Comparison of ENCODE assay signal across 1 cellular context in genomic region chr3:185937689-185938374, GRCh38.
TF ChIP-seq lines count a peak whose summit lies in the region.

Gene TRA2B, minus strand, starts transcription at chr3:185938014. Its CDS starts 154 bp downstream, at chr3:185937860.

TF ChIP-seq in WTC11, 78 proteins besides CTCF, POLR2A, EP300 and RAD21 (continued from another document and continues in another):
- TF ChIP-seq USF2 (CRISPR knock-in tag; IDR thresholded peaks at IDR 0.05) (peak; percentile 22; the same call in 1 of the 2 replicates), PRRX2 (CRISPR knock-in tag; IDR thresholded peaks at IDR 0.05) (0 out of 2 replicates have a peak, but pooled peaks have one; percentile 1), NFYB (CRISPR knock-in tag; conservative IDR thresholded peaks at IDR 0.05; ENCODE audit: low read depth) (no peak; the same call in 1 of the 2 replicates), TEAD4 (CRISPR knock-in tag; IDR thresholded peaks at IDR 0.05) (peak; percentile 89), ESRRA (CRISPR knock-in tag; IDR thresholded peaks at IDR 0.05; ENCODE audit: borderline replicate concordance) (0 out of 2 replicates have a peak, but pooled peaks have one; percentile 80), ZBTB21 (CRISPR knock-in tag; IDR thresholded peaks at IDR 0.05; ENCODE audit: borderline replicate concordance) (peak; percentile 88; the same call in 1 of the 2 replicates), IRF1 (CRISPR knock-in tag; IDR thresholded peaks at IDR 0.05) (peak; percentile 93; the same call in 1 of the 2 replicates), NFATC4 (CRISPR knock-in tag; IDR thresholded peaks at IDR 0.05) (no peak), SP1 (CRISPR knock-in tag; conservative IDR thresholded peaks at IDR 0.05) (peak; percentile 97), CREM (CRISPR knock-in tag; IDR thresholded peaks at IDR 0.05) (peak; percentile 96), MXD4 (CRISPR knock-in tag; IDR thresholded peaks at IDR 0.05; ENCODE audit: borderline replicate concordance) (no peak), ZNF281 (CRISPR knock-in tag; IDR thresholded peaks at IDR 0.05) (peak; percentile 96), ZSCAN18 (CRISPR knock-in tag; IDR thresholded peaks at IDR 0.05) (no peak), MYBL2 (CRISPR knock-in tag; IDR thresholded peaks at IDR 0.05) (peak; percentile 92), RELA (CRISPR knock-in tag; IDR thresholded peaks at IDR 0.05; ENCODE audit: borderline replicate concordance) (0 out of 2 replicates have a peak, but pooled peaks have one; percentile 42), AFF4 (CRISPR knock-in tag; IDR thresholded peaks at IDR 0.05; ENCODE audit: borderline replicate concordance) (no peak), NR3C1 (CRISPR knock-in tag; conservative IDR thresholded peaks at IDR 0.05; ENCODE audit: low read depth) (no peak), USF1 (CRISPR knock-in tag; IDR thresholded peaks at IDR 0.05) (peak; percentile 55; the same call in 1 of the 2 replicates), ZNF138 (CRISPR knock-in tag; conservative IDR thresholded peaks at IDR 0.05) (no peak), KAT7 (CRISPR knock-in tag; IDR thresholded peaks at IDR 0.05; ENCODE audit: borderline replicate concordance) (no peak), ATF1 (CRISPR knock-in tag; IDR thresholded peaks at IDR 0.05) (peak; percentile 76), OVOL2 (CRISPR knock-in tag; IDR thresholded peaks at IDR 0.05; ENCODE audit: borderline replicate concordance) (peak; percentile 61; the same call in 1 of the 2 replicates), GRHL2 (CRISPR knock-in tag; IDR thresholded peaks at IDR 0.05; ENCODE audit: insufficient replicate concordance, severe bottlenecking) (no peak), NR2C2 (CRISPR knock-in tag; IDR thresholded peaks at IDR 0.05) (no peak)
- TF ChIP-seq, protein P1, sequence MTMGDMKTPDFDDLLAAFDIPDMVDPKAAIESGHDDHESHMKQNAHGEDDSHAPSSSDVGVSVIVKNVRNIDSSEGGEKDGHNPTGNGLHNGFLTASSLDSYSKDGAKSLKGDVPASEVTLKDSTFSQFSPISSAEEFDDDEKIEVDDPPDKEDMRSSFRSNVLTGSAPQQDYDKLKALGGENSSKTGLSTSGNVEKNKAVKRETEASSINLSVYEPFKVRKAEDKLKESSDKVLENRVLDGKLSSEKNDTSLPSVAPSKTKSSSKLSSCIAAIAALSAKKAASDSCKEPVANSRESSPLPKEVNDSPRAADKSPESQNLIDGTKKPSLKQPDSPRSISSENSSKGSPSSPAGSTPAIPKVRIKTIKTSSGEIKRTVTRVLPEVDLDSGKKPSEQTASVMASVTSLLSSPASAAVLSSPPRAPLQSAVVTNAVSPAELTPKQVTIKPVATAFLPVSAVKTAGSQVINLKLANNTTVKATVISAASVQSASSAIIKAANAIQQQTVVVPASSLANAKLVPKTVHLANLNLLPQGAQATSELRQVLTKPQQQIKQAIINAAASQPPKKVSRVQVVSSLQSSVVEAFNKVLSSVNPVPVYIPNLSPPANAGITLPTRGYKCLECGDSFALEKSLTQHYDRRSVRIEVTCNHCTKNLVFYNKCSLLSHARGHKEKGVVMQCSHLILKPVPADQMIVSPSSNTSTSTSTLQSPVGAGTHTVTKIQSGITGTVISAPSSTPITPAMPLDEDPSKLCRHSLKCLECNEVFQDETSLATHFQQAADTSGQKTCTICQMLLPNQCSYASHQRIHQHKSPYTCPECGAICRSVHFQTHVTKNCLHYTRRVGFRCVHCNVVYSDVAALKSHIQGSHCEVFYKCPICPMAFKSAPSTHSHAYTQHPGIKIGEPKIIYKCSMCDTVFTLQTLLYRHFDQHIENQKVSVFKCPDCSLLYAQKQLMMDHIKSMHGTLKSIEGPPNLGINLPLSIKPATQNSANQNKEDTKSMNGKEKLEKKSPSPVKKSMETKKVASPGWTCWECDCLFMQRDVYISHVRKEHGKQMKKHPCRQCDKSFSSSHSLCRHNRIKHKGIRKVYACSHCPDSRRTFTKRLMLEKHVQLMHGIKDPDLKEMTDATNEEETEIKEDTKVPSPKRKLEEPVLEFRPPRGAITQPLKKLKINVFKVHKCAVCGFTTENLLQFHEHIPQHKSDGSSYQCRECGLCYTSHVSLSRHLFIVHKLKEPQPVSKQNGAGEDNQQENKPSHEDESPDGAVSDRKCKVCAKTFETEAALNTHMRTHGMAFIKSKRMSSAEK (CRISPR knock-in tag; IDR thresholded peaks at IDR 0.05; ENCODE audit: borderline replicate concordance): peak; percentile 85; the same call in 1 of the 2 replicates
- TF ChIP-seq, protein P2, sequence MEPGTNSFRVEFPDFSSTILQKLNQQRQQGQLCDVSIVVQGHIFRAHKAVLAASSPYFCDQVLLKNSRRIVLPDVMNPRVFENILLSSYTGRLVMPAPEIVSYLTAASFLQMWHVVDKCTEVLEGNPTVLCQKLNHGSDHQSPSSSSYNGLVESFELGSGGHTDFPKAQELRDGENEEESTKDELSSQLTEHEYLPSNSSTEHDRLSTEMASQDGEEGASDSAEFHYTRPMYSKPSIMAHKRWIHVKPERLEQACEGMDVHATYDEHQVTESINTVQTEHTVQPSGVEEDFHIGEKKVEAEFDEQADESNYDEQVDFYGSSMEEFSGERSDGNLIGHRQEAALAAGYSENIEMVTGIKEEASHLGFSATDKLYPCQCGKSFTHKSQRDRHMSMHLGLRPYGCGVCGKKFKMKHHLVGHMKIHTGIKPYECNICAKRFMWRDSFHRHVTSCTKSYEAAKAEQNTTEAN (CRISPR knock-in tag; IDR thresholded peaks at IDR 0.05): peak; percentile 92
- TF ChIP-seq, protein P3, sequence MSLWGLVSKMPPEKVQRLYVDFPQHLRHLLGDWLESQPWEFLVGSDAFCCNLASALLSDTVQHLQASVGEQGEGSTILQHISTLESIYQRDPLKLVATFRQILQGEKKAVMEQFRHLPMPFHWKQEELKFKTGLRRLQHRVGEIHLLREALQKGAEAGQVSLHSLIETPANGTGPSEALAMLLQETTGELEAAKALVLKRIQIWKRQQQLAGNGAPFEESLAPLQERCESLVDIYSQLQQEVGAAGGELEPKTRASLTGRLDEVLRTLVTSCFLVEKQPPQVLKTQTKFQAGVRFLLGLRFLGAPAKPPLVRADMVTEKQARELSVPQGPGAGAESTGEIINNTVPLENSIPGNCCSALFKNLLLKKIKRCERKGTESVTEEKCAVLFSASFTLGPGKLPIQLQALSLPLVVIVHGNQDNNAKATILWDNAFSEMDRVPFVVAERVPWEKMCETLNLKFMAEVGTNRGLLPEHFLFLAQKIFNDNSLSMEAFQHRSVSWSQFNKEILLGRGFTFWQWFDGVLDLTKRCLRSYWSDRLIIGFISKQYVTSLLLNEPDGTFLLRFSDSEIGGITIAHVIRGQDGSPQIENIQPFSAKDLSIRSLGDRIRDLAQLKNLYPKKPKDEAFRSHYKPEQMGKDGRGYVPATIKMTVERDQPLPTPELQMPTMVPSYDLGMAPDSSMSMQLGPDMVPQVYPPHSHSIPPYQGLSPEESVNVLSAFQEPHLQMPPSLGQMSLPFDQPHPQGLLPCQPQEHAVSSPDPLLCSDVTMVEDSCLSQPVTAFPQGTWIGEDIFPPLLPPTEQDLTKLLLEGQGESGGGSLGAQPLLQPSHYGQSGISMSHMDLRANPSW (CRISPR knock-in tag; conservative IDR thresholded peaks at IDR 0.05; ENCODE audit: low read depth): no peak
- TF ChIP-seq, protein P4, sequence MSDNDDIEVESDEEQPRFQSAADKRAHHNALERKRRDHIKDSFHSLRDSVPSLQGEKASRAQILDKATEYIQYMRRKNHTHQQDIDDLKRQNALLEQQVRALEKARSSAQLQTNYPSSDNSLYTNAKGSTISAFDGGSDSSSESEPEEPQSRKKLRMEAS (CRISPR knock-in tag; IDR thresholded peaks at IDR 0.05): peak; percentile 96
- TF ChIP-seq, protein P5, sequence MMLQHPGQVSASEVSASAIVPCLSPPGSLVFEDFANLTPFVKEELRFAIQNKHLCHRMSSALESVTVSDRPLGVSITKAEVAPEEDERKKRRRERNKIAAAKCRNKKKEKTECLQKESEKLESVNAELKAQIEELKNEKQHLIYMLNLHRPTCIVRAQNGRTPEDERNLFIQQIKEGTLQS (CRISPR knock-in tag; conservative IDR thresholded peaks at IDR 0.05): 0 out of 2 replicates have a peak, but pooled peaks have one; percentile 10
- TF ChIP-seq, protein P6, sequence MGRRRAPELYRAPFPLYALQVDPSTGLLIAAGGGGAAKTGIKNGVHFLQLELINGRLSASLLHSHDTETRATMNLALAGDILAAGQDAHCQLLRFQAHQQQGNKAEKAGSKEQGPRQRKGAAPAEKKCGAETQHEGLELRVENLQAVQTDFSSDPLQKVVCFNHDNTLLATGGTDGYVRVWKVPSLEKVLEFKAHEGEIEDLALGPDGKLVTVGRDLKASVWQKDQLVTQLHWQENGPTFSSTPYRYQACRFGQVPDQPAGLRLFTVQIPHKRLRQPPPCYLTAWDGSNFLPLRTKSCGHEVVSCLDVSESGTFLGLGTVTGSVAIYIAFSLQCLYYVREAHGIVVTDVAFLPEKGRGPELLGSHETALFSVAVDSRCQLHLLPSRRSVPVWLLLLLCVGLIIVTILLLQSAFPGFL (CRISPR knock-in tag; IDR thresholded peaks at IDR 0.05; ENCODE audit: borderline replicate concordance): no peak
